ENCODE assay signal across 1 cellular context in genomic region chr2:66930499-66931165, GRCh38.
TF ChIP-seq lines count a peak whose summit lies in the region.

No MANE protein-coding gene starts in this region.

TF ChIP-seq in IMR-90, 13 proteins besides CTCF, POLR2A, EP300 and RAD21:
- TF ChIP-seq MXI1 (IDR thresholded peaks at IDR 0.05; ENCODE audit: borderline replicate concordance, low read depth, low read length) = no peak
TF ChIP-seq in IMR-90: peak in this region for 0.
